Comparison of ENCODE assay signal across 14 cellular contexts in the genomic region with DNA sequence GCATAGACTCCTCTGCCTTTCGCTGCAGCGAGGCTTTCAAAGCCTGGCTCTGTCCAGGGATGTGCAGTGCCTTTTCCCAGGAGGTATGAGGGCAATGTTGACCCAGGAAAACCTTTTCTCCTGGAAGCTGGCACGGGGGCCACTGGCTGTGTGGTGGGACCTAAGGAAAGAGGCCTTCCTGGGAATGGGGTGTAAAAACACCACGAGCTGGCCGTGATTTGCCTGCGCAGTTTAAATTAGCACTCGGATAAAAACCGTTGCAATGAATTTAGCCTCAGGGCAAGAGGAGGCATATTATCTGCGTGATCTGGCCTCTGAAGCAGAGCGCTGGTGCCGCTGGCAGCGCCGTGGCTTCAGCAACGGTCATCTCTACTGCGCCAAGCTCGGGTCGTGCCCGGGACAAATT. TPM values are rescaled to one million over a fixed set of nuclear protein-coding genes. Genes with fewer than 3 reads are reported as not detected.
DNase-seq lines count a peak whose midpoint lies in the region; ATAC-seq and TF ChIP-seq lines count a peak whose summit lies in the region.
"Had no signal": no experiment of that assay in that cellular context is flagged by ENCODE, and none has a peak within 500 bp of the region (broad histone marks: within the 10 kb centered on the region; RNA-seq: fewer than 3 reads in every experiment).

No MANE protein-coding gene starts in this region.

- H3K27me3 Mint-ChIP-seq in chondrocyte (ENCODE audit: low read depth) (peaks cover 10% of the 10 kb centered on the region), neural progenitor cell (ENCODE audit: insufficient read depth, low read depth) (peaks cover 87% of the 10 kb centered on the region)

- peak overlapping the region; percentile 78 for H3K4me3 ChIP-seq in left ventricle myocardium inferior
- no peak overlapping the region for H3K4me3 ChIP-seq in neural progenitor cell

- H3K27ac Mint-ChIP-seq in chondrocyte (ENCODE audit: unreplicated experiment) (peak overlapping the region; percentile 10), neural progenitor cell (no peak overlapping the region)
- H3K27ac Mint-ChIP-seq: activated naive CD4-positive, alpha-beta T cell treated with anti-CD3 and anti-CD28 coated beads for 36 hours had no signal

- intact Hi-C loops in left ventricle myocardium inferior (cut with micrococcal nuclease) (no loop called here), left ventricle myocardium superior (cut with micrococcal nuclease) (no loop called here)

- DNase-seq in left ventricle myocardium inferior: no peak
- no peak for DNase-seq in left ventricle myocardium superior
- DNase-seq in chondrocyte (ENCODE audit: low spot score): peak; percentile 64
- no peak for DNase-seq in neural progenitor cell (ENCODE audit: low spot score)
- DNase-seq in NCI-H524 treated with DMSO at 0.1 percent for 48 hours (lab: John Stamatoyannopoulos, UW): no peak
- DNase-seq in kidney tubule cell (ENCODE audit: low spot score): no peak
- DNase-seq in H4 (ENCODE audit: low spot score): no peak
- DNase-seq: activated CD4-positive, alpha-beta T cell treated with anti-CD3 and anti-CD28 coated beads for 4 hours; activated naive CD4-positive, alpha-beta T cell treated with anti-CD3 and anti-CD28 coated beads for 36 hours; GF-D8; NCI-H1092; NCI-H526 treated with DMSO at 0.1 percent for 48 hours; posterior cingulate gyrus had no signal

- peaks cover 96% of the 10 kb centered on the region for H3K27me3 ChIP-seq in left ventricle myocardium inferior (ENCODE audit: low read depth)
- peaks cover 100% of the 10 kb centered on the region for H3K27me3 ChIP-seq in neural progenitor cell

- H3K27ac ChIP-seq in left ventricle myocardium inferior (replicated peaks) (peak overlapping the region; percentile 79), neural progenitor cell (no peak overlapping the region)

- peaks cover 45% of the 10 kb centered on the region for H3K4me1 Mint-ChIP-seq in chondrocyte (ENCODE audit: low read depth)
- peaks cover 36% of the 10 kb centered on the region for H3K4me1 Mint-ChIP-seq in neural progenitor cell

- H3K4me2 ChIP-seq in neural progenitor cell: no peak overlapping the region

- no peaks in the 10 kb centered on the region for H3K79me2 ChIP-seq in neural progenitor cell (ENCODE audit: low read depth)

- H3F3A ChIP-seq in neural progenitor cell (ENCODE audit: low read depth): peaks cover 40% of the 10 kb centered on the region

- H3K4me1 ChIP-seq in left ventricle myocardium inferior (peaks cover 47% of the 10 kb centered on the region), neural progenitor cell (peaks cover 44% of the 10 kb centered on the region)

- ATAC-seq in left ventricle myocardium superior (no peak), HG03139 (IDR thresholded peaks at IDR 0.05; ENCODE audit: unreplicated experiment) (no peak)

- H3K9me3 Mint-ChIP-seq in chondrocyte (ENCODE audit: low read depth) (no peaks in the 10 kb centered on the region), neural progenitor cell (peaks cover 17% of the 10 kb centered on the region)
- H3K9me3 Mint-ChIP-seq: activated naive CD4-positive, alpha-beta T cell treated with anti-CD3 and anti-CD28 coated beads for 36 hours had no signal

- peaks cover 19% of the 10 kb centered on the region for H3K36me3 Mint-ChIP-seq in chondrocyte (ENCODE audit: low read depth)
- peaks cover 2% of the 10 kb centered on the region for H3K36me3 Mint-ChIP-seq in neural progenitor cell

- TF ChIP-seq CTCF in left ventricle myocardium inferior (IDR thresholded peaks at IDR 0.05; ENCODE audit: borderline replicate concordance) (no peak), chondrocyte (IDR thresholded peaks at IDR 0.05) (no peak), neural progenitor cell (IDR thresholded peaks at IDR 0.05) (no peak)

- H2AFZ ChIP-seq in neural progenitor cell (replicated peaks): no peak overlapping the region

- peak overlapping the region; percentile 52 for H3K4me3 Mint-ChIP-seq in chondrocyte (ENCODE audit: unreplicated experiment)
- H3K4me3 Mint-ChIP-seq in neural progenitor cell: peak overlapping the region; percentile 78
- H3K4me3 Mint-ChIP-seq: activated naive CD4-positive, alpha-beta T cell treated with anti-CD3 and anti-CD28 coated beads for 36 hours had no signal

- H3K9ac ChIP-seq in neural progenitor cell: no peak overlapping the region

- peaks cover 94% of the 10 kb centered on the region for H4K20me1 ChIP-seq in neural progenitor cell (ENCODE audit: low read depth)

- H3K36me3 ChIP-seq in left ventricle myocardium inferior (peaks cover 17% of the 10 kb centered on the region), neural progenitor cell (no peaks in the 10 kb centered on the region)

- H3K9me3 ChIP-seq in left ventricle myocardium inferior (replicated peaks) (no peaks in the 10 kb centered on the region), neural progenitor cell (ENCODE audit: low read depth) (no peaks in the 10 kb centered on the region)

RNA-seq across cellular contexts. Expression of gene OSR1, which starts 3.0 kb away (rescaled TPM):
- 2.7 TPM for total RNA-seq in left ventricle myocardium inferior
- 8.0 TPM for total RNA-seq in left ventricle myocardium superior
- 14.1 to 34.5 TPM (median 32.3 TPM) in 3 replicates for total RNA-seq in chondrocyte
- total RNA-seq in neural progenitor cell (ENCODE audit: low replicate concordance): not detected in 2 replicates
- total RNA-seq in H4 (2014; rRNA removed; shearing (Covaris generic)): 1.3 TPM in 2 replicates
- total RNA-seq: activated naive CD4-positive, alpha-beta T cell treated with anti-CD3 and anti-CD28 coated beads for 36 hours had no signal
